Comparison of ENCODE assay signal across 9 cellular contexts in the genomic region with DNA sequence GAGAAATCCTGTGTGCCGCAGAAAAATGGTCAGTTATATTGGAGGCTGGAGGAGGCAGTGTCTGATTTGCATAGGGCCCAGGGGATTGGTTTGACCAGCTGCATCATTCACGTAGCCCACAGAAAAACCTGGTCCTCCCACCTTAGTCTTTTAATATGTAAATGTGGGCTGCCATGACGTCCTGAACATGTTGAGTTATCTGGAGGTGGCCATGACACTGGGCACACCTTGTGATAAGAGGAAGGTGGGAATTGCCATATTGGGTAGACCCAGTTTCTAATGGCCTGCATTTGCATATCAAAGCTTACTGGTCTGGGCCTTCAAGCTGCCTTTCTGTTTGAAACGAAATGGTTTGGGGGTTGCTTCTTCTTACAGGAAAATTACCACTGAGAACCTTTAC.
"Had no signal": no experiment of that assay in that cellular context is flagged by ENCODE, and none has a peak within 500 bp of the region (broad histone marks: within the 10 kb centered on the region; RNA-seq: fewer than 3 reads in every experiment).

No MANE protein-coding gene starts in this region.

- H3K36me3 ChIP-seq: HAP-1 had no signal

- DNase-seq: GOT3, H7, HFFc6, IMR-90, KG1 had no signal

- H3K4me3 Mint-ChIP-seq: HFFc6 had no signal

- H3K27ac Mint-ChIP-seq: HFFc6 had no signal

- H3K27ac ChIP-seq: HL-60 had no signal

- H3K4me3 ChIP-seq: HAP-1, K562 had no signal

- FAIRE-seq: K562 had no signal

- ATAC-seq: HCT116, K562 had no signal
